10 cellular contexts compared by ENCODE assay signal in genomic region chr3:72444642-72445223, GRCh38.
DNase-seq lines count a peak whose midpoint lies in the region; ATAC-seq and TF ChIP-seq lines count a peak whose summit lies in the region.
"Had no signal": no experiment of that assay in that cellular context is flagged by ENCODE, and none has a peak within 500 bp of the region (broad histone marks: within the 10 kb centered on the region; RNA-seq: fewer than 3 reads in every experiment).

No MANE protein-coding gene starts in this region.

- peaks cover 75% of the 10 kb centered on the region for H3K4me1 Mint-ChIP-seq in nephron progenitor cell

- peaks cover 45% of the 10 kb centered on the region for H4K20me1 ChIP-seq in DOHH2 (ENCODE audit: control insufficient read depth, insufficient read depth, low read depth, low read length)
- peaks cover 8% of the 10 kb centered on the region for H4K20me1 ChIP-seq in MM.1S (ENCODE audit: insufficient read depth, low read length)

- H3K9me2 ChIP-seq in DOHH2 (replicated peaks; ENCODE audit: control insufficient read depth, low read length) (no peaks in the 10 kb centered on the region), MM.1S (replicated peaks; ENCODE audit: insufficient read depth, low read length) (no peaks in the 10 kb centered on the region)

- no peak overlapping the region for H3K27ac Mint-ChIP-seq in nephron progenitor cell

- peaks cover 65% of the 10 kb centered on the region for H3K4me1 ChIP-seq in DOHH2 (ENCODE audit: control insufficient read depth, low read length)
- H3K4me1 ChIP-seq in MM.1S (ENCODE audit: low read length), result peaks cover 13% of the 10 kb centered on the region

- H3K9me3 ChIP-seq in DOHH2 (ENCODE audit: control insufficient read depth, insufficient read depth, low read length), result no peaks in the 10 kb centered on the region
- H3K9me3 ChIP-seq in MM.1S (replicated peaks; ENCODE audit: insufficient read depth, low read length), result no peaks in the 10 kb centered on the region

- H3K9me3 Mint-ChIP-seq in nephron progenitor cell, result no peaks in the 10 kb centered on the region

- peak overlapping the region; percentile 88 for H3K4me2 ChIP-seq in DOHH2 (ENCODE audit: low read length)
- H3K4me2 ChIP-seq in MM.1S (ENCODE audit: low read depth, low read length), result peak overlapping the region; percentile 78

- peak overlapping the region; percentile 87 for H3K9ac ChIP-seq in MM.1S (ENCODE audit: low read length)

- H3F3A ChIP-seq in DOHH2 (ENCODE audit: control insufficient read depth, insufficient read depth), result no peaks in the 10 kb centered on the region
- peaks cover 10% of the 10 kb centered on the region for H3F3A ChIP-seq in MM.1S (ENCODE audit: insufficient read depth, low read length)

- peak overlapping the region; percentile 85 for H3K4me3 ChIP-seq in DOHH2 (ENCODE audit: low read length)
- H3K4me3 ChIP-seq in MM.1S (ENCODE audit: low read length), result peak overlapping the region; percentile 96

- ATAC-seq in GM21515 (IDR thresholded peaks at IDR 0.05; ENCODE audit: unreplicated experiment), result no peak

- TF ChIP-seq CTCF in DOHH2 (IDR thresholded peaks at IDR 0.05; ENCODE audit: low read depth, low read length, poor library complexity, severe bottlenecking) (no peak), MM.1S (IDR thresholded peaks at IDR 0.05; ENCODE audit: low read length) (no peak), nephron progenitor cell (IDR thresholded peaks at IDR 0.05) (no peak)

- DNase-seq in MM.1S, result peak; percentile 25
- peak; percentile 34 for DNase-seq in central memory CD4-positive, alpha-beta T cell
- no peak for DNase-seq in nephron progenitor cell
- no peak for DNase-seq in activated gamma-delta T cell (lab: John Stamatoyannopoulos, UW)
- no peak for DNase-seq in medulla oblongata (ENCODE audit: extremely low spot score)
- no peak for DNase-seq in NCI-H2227 treated with DMSO at 0.1 percent for 48 hours (lab: John Stamatoyannopoulos, UW)
- DNase-seq: Right ventricle myocardium superior had no signal

- H3K36me3 Mint-ChIP-seq in nephron progenitor cell (ENCODE audit: low read depth), result peaks cover 14% of the 10 kb centered on the region

- no peak overlapping the region for H2AFZ ChIP-seq in MM.1S (ENCODE audit: low read length)

- peak overlapping the region; percentile 93 for H3K4me3 Mint-ChIP-seq in nephron progenitor cell

- peaks cover 58% of the 10 kb centered on the region for H3K36me3 ChIP-seq in DOHH2 (ENCODE audit: control insufficient read depth, low read length)
- H3K36me3 ChIP-seq in MM.1S (replicated peaks; ENCODE audit: insufficient read depth, low read length), result no peaks in the 10 kb centered on the region
- H3K36me3 ChIP-seq: HAP-1 had no signal

- no peak overlapping the region for H3K27ac ChIP-seq in DOHH2 (ENCODE audit: low read depth, low read length)
- peak overlapping the region; percentile 37; the same call in 1 of the 2 replicates for H3K27ac ChIP-seq in MM.1S (ENCODE audit: low read length)

- peaks cover 16% of the 10 kb centered on the region for H3K27me3 Mint-ChIP-seq in nephron progenitor cell (ENCODE audit: low read depth, poor library complexity)

- H3K79me2 ChIP-seq in DOHH2 (ENCODE audit: control insufficient read depth, low read length), result peaks cover 71% of the 10 kb centered on the region
- H3K79me2 ChIP-seq in MM.1S (ENCODE audit: low read length), result peaks cover 70% of the 10 kb centered on the region

- H3K27me3 ChIP-seq in DOHH2 (ENCODE audit: control insufficient read depth, low read length) (peaks cover 14% of the 10 kb centered on the region; the same call in 1 of the 2 replicates), MM.1S (replicated peaks; ENCODE audit: insufficient read depth, low read length) (no peaks in the 10 kb centered on the region)

Comparison
In these comparisons a context has a peak if more than half of its experiments do, and no peak if none do; other contexts are left out.
1. DNase-seq: peak in MM.1S (single experiment) and central memory CD4-positive, alpha-beta T cell (single experiment); none in nephron progenitor cell (single experiment), activated gamma-delta T cell (single experiment), medulla oblongata (single experiment) and NCI-H2227 treated with DMSO at 0.1 percent for 48 hours (single experiment).